Comparison of ENCODE assay signal across 1 cellular context in genomic region chr14:101972126-101972785, GRCh38.
TF ChIP-seq lines count a peak whose summit lies in the region.

No MANE protein-coding gene starts in this region.

TF ChIP-seq in K562, 482 proteins besides CTCF, POLR2A, EP300 and RAD21 (continued from another document and continues in another):
- TF ChIP-seq ZNF449 (CRISPR knock-in tag; IDR thresholded peaks at IDR 0.05) (no peak), FUS (optimal IDR thresholded peaks at IDR 0.05; ENCODE audit: low read depth, low read length) (no peak), TARDBP (IDR thresholded peaks at IDR 0.05) (no peak), XRCC5 (IDR thresholded peaks at IDR 0.05; ENCODE audit: low read depth, low read length) (no peak), SNIP1 (IDR thresholded peaks at IDR 0.05; ENCODE audit: low read depth) (no peak), ZNF133 (CRISPR knock-in tag; IDR thresholded peaks at IDR 0.05) (no peak), CBX2 (IDR thresholded peaks at IDR 0.05; ENCODE audit: insufficient read depth, low read length, poor library complexity, severe bottlenecking) (no peak), MBD2 (IDR thresholded peaks at IDR 0.05; ENCODE audit: borderline replicate concordance, low read depth) (no peak), ZBTB9 (CRISPR knock-in tag; IDR thresholded peaks at IDR 0.05) (no peak), CHD4 (IDR thresholded peaks at IDR 0.05; ENCODE audit: insufficient read depth, insufficient replicate concordance, low read depth, low read length, poor library complexity, severe bottlenecking) (no peak), NBN (IDR thresholded peaks at IDR 0.05; ENCODE audit: low read depth) (no peak), ERF (CRISPR knock-in tag; IDR thresholded peaks at IDR 0.05) (no peak), ZEB2 (IDR thresholded peaks at IDR 0.05) (no peak), FOSL1 (tag; conservative IDR thresholded peaks at IDR 0.05) (peak; percentile 93), CBX1 (IDR thresholded peaks at IDR 0.05; ENCODE audit: low read depth) (no peak), ZNF561 (CRISPR knock-in tag; conservative IDR thresholded peaks at IDR 0.05) (no peak), ZFP30 (CRISPR knock-in tag; IDR thresholded peaks at IDR 0.05; ENCODE audit: borderline replicate concordance) (no peak), NRF1 (conservative IDR thresholded peaks at IDR 0.05 in 1 of 2, IDR thresholded peaks at IDR 0.05 in 1 of 2) (0 out of 4 replicates have a peak, but pooled peaks of 1 of the 2 experiments have one; percentile 26), JUN (IDR thresholded peaks at IDR 0.05; ENCODE audit: borderline replicate concordance, low read depth, low read length) (peak; percentile 95), JUN (CRISPR knock-in tag; IDR thresholded peaks at IDR 0.05; ENCODE audit: borderline replicate concordance) (no peak), ZNF780A (CRISPR knock-in tag; IDR thresholded peaks at IDR 0.05) (no peak), MIER1 (IDR thresholded peaks at IDR 0.05; ENCODE audit: low read depth) (no peak), ZNF583 (CRISPR knock-in tag; IDR thresholded peaks at IDR 0.05) (no peak), SMC3 (conservative IDR thresholded peaks at IDR 0.05; ENCODE audit: insufficient read depth, low read depth, low read length) (no peak), MAX (CRISPR knock-in tag; IDR thresholded peaks at IDR 0.05) (no peak), PHB (CRISPR knock-in tag; IDR thresholded peaks at IDR 0.05) (no peak), SREBF2 (CRISPR knock-in tag; IDR thresholded peaks at IDR 0.05) (no peak), THAP7 (CRISPR knock-in tag; IDR thresholded peaks at IDR 0.05) (no peak), CEBPB (tag; IDR thresholded peaks at IDR 0.05) (no peak), HDAC1 (IDR thresholded peaks at IDR 0.05) (no peak), ZNF121 (CRISPR knock-in tag; conservative IDR thresholded peaks at IDR 0.05) (no peak), SREBF1 (IDR thresholded peaks at IDR 0.05; ENCODE audit: borderline replicate concordance, low read depth, low read length) (no peak), RBM25 (IDR thresholded peaks at IDR 0.05; ENCODE audit: low read depth, low read length, severe bottlenecking) (no peak), MECOM (CRISPR knock-in tag; IDR thresholded peaks at IDR 0.05) (no peak), MCM2 (IDR thresholded peaks at IDR 0.05; ENCODE audit: low read depth) (no peak), NEUROD1 (IDR thresholded peaks at IDR 0.05; ENCODE audit: borderline replicate concordance, low read depth, low read length, partially characterized antibody) (no peak), STAT5A (IDR thresholded peaks at IDR 0.05; ENCODE audit: borderline replicate concordance, low read length) (no peak), RFX1 (IDR thresholded peaks at IDR 0.05) (no peak)
- TF ChIP-seq, protein P1, sequence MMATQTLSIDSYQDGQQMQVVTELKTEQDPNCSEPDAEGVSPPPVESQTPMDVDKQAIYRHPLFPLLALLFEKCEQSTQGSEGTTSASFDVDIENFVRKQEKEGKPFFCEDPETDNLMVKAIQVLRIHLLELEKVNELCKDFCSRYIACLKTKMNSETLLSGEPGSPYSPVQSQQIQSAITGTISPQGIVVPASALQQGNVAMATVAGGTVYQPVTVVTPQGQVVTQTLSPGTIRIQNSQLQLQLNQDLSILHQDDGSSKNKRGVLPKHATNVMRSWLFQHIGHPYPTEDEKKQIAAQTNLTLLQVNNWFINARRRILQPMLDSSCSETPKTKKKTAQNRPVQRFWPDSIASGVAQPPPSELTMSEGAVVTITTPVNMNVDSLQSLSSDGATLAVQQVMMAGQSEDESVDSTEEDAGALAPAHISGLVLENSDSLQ (IDR thresholded peaks at IDR 0.05) = no peak
- TF ChIP-seq, protein P2, sequence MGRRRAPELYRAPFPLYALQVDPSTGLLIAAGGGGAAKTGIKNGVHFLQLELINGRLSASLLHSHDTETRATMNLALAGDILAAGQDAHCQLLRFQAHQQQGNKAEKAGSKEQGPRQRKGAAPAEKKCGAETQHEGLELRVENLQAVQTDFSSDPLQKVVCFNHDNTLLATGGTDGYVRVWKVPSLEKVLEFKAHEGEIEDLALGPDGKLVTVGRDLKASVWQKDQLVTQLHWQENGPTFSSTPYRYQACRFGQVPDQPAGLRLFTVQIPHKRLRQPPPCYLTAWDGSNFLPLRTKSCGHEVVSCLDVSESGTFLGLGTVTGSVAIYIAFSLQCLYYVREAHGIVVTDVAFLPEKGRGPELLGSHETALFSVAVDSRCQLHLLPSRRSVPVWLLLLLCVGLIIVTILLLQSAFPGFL (CRISPR knock-in tag; IDR thresholded peaks at IDR 0.05) = no peak
- TF ChIP-seq, protein P3, sequence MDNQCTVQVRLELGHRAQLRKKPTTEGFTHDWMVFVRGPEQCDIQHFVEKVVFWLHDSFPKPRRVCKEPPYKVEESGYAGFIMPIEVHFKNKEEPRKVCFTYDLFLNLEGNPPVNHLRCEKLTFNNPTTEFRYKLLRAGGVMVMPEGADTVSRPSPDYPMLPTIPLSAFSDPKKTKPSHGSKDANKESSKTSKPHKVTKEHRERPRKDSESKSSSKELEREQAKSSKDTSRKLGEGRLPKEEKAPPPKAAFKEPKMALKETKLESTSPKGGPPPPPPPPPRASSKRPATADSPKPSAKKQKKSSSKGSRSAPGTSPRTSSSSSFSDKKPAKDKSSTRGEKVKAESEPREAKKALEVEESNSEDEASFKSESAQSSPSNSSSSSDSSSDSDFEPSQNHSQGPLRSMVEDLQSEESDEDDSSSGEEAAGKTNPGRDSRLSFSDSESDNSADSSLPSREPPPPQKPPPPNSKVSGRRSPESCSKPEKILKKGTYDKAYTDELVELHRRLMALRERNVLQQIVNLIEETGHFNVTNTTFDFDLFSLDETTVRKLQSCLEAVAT (IDR thresholded peaks at IDR 0.05) = no peak
- TF ChIP-seq, protein P4, sequence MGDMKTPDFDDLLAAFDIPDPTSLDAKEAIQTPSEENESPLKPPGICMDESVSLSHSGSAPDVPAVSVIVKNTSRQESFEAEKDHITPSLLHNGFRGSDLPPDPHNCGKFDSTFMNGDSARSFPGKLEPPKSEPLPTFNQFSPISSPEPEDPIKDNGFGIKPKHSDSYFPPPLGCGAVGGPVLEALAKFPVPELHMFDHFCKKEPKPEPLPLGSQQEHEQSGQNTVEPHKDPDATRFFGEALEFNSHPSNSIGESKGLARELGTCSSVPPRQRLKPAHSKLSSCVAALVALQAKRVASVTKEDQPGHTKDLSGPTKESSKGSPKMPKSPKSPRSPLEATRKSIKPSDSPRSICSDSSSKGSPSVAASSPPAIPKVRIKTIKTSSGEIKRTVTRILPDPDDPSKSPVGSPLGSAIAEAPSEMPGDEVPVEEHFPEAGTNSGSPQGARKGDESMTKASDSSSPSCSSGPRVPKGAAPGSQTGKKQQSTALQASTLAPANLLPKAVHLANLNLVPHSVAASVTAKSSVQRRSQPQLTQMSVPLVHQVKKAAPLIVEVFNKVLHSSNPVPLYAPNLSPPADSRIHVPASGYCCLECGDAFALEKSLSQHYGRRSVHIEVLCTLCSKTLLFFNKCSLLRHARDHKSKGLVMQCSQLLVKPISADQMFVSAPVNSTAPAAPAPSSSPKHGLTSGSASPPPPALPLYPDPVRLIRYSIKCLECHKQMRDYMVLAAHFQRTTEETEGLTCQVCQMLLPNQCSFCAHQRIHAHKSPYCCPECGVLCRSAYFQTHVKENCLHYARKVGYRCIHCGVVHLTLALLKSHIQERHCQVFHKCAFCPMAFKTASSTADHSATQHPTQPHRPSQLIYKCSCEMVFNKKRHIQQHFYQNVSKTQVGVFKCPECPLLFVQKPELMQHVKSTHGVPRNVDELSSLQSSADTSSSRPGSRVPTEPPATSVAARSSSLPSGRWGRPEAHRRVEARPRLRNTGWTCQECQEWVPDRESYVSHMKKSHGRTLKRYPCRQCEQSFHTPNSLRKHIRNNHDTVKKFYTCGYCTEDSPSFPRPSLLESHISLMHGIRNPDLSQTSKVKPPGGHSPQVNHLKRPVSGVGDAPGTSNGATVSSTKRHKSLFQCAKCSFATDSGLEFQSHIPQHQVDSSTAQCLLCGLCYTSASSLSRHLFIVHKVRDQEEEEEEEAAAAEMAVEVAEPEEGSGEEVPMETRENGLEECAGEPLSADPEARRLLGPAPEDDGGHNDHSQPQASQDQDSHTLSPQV (IDR thresholded peaks at IDR 0.05) = no peak
- TF ChIP-seq, protein P5, sequence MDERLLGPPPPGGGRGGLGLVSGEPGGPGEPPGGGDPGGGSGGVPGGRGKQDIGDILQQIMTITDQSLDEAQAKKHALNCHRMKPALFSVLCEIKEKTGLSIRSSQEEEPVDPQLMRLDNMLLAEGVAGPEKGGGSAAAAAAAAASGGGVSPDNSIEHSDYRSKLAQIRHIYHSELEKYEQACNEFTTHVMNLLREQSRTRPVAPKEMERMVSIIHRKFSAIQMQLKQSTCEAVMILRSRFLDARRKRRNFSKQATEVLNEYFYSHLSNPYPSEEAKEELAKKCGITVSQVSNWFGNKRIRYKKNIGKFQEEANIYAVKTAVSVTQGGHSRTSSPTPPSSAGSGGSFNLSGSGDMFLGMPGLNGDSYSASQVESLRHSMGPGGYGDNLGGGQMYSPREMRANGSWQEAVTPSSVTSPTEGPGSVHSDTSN (CRISPR knock-in tag; IDR thresholded peaks at IDR 0.05; ENCODE audit: low read depth) = no peak
- TF ChIP-seq, protein P5 (tag; conservative IDR thresholded peaks at IDR 0.05; ENCODE audit: low read depth) = no peak
- TF ChIP-seq, protein P6, sequence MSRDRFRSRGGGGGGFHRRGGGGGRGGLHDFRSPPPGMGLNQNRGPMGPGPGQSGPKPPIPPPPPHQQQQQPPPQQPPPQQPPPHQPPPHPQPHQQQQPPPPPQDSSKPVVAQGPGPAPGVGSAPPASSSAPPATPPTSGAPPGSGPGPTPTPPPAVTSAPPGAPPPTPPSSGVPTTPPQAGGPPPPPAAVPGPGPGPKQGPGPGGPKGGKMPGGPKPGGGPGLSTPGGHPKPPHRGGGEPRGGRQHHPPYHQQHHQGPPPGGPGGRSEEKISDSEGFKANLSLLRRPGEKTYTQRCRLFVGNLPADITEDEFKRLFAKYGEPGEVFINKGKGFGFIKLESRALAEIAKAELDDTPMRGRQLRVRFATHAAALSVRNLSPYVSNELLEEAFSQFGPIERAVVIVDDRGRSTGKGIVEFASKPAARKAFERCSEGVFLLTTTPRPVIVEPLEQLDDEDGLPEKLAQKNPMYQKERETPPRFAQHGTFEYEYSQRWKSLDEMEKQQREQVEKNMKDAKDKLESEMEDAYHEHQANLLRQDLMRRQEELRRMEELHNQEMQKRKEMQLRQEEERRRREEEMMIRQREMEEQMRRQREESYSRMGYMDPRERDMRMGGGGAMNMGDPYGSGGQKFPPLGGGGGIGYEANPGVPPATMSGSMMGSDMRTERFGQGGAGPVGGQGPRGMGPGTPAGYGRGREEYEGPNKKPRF (IDR thresholded peaks at IDR 0.05; ENCODE audit: low read depth, low read length) = no peak
